Comparison of ENCODE assay signal across 8 cellular contexts in genomic region chr22:19962246-19962908, GRCh38. TPM values are rescaled to one million over a fixed set of nuclear protein-coding genes. Genes with fewer than 3 reads are reported as not detected.
A peak's percentile ranks its signal among the peaks of the same experiment; 100 is the strongest.
DNase-seq lines count a peak whose midpoint lies in the region; ATAC-seq and TF ChIP-seq lines count a peak whose summit lies in the region.

No MANE protein-coding gene starts in this region.

- H3K9me3 Mint-ChIP-seq in neural progenitor cell (no peaks in the 10 kb centered on the region), type B pancreatic cell (no peaks in the 10 kb centered on the region)

- H3F3A ChIP-seq in OCI-LY1 (ENCODE audit: insufficient read depth, low read length) (no peaks in the 10 kb centered on the region), neural progenitor cell (ENCODE audit: low read depth) (peaks cover 10% of the 10 kb centered on the region)

- H3K4me3 Mint-ChIP-seq in neural progenitor cell (no peak overlapping the region), type B pancreatic cell (peak overlapping the region; percentile 79)

- H3K79me2 ChIP-seq in OCI-LY1 (ENCODE audit: insufficient read depth, low read length) = no peaks in the 10 kb centered on the region
- H3K79me2 ChIP-seq in neural progenitor cell (ENCODE audit: low read depth) = no peaks in the 10 kb centered on the region

- TF ChIP-seq CTCF in OCI-LY1 (IDR thresholded peaks at IDR 0.05; ENCODE audit: low read length) = peak; percentile 80
- peak; percentile 71 for TF ChIP-seq CTCF in fibroblast of villous mesenchyme (IDR thresholded peaks at IDR 0.05; ENCODE audit: insufficient read depth, low read depth, low read length)
- peak; percentile 73 for TF ChIP-seq CTCF in neural progenitor cell (IDR thresholded peaks at IDR 0.05)
- TF ChIP-seq CTCF in type B pancreatic cell (conservative IDR thresholded peaks at IDR 0.05) = peak; percentile 81

- H3K9ac ChIP-seq in BLaER1 = peak overlapping the region; percentile 29; the same call in 1 of the 2 replicates
- no peak overlapping the region; the same call in 1 of the 2 replicates for H3K9ac ChIP-seq in OCI-LY1 (ENCODE audit: low read length)
- H3K9ac ChIP-seq in neural progenitor cell = no peak overlapping the region

- peaks cover 6% of the 10 kb centered on the region for H3K27me3 Mint-ChIP-seq in neural progenitor cell (ENCODE audit: insufficient read depth, low read depth)
- H3K27me3 Mint-ChIP-seq in type B pancreatic cell = no peaks in the 10 kb centered on the region

- no peak for ATAC-seq in GM19452 (IDR thresholded peaks at IDR 0.05; ENCODE audit: unreplicated experiment)

- H3K4me2 ChIP-seq in BLaER1 (peak overlapping the region; percentile 53), OCI-LY1 (ENCODE audit: low read length) (no peak overlapping the region), neural progenitor cell (peak overlapping the region; percentile 31)

- DNase-seq in HCEC 1CT (peak; percentile 66), fibroblast of villous mesenchyme (ENCODE audit: low read depth) (peak; percentile 83), neural progenitor cell (ENCODE audit: low spot score) (peak; percentile 95), type B pancreatic cell (ENCODE audit: extremely low spot score, unreplicated experiment) (no peak)
- DNase-seq in activated T-helper 9 cell treated with anti-CD3 and anti-CD28 coated beads, Interleukin-2, amount 50 U/mL, for 16 hours (ENCODE audit: low read depth) = peak; percentile 42

- H3K4me3 ChIP-seq in BLaER1 = no peak overlapping the region
- no peak overlapping the region for H3K4me3 ChIP-seq in OCI-LY1 (ENCODE audit: low read depth, low read length, poor library complexity, severe bottlenecking)
- no peak overlapping the region for H3K4me3 ChIP-seq in fibroblast of villous mesenchyme (ENCODE audit: low read depth, low read length)
- no peak overlapping the region for H3K4me3 ChIP-seq in neural progenitor cell

- peaks cover 90% of the 10 kb centered on the region for H4K20me1 ChIP-seq in BLaER1
- H4K20me1 ChIP-seq in OCI-LY1 (ENCODE audit: insufficient read depth, low read length) = no peaks in the 10 kb centered on the region
- H4K20me1 ChIP-seq in neural progenitor cell (ENCODE audit: low read depth) = no peaks in the 10 kb centered on the region

- no peaks in the 10 kb centered on the region for H3K9me3 ChIP-seq in BLaER1
- no peaks in the 10 kb centered on the region for H3K9me3 ChIP-seq in OCI-LY1 (ENCODE audit: low read length)
- no peaks in the 10 kb centered on the region for H3K9me3 ChIP-seq in neural progenitor cell (ENCODE audit: low read depth)

- H3K9me2 ChIP-seq in OCI-LY1 (ENCODE audit: low read depth, low read length) = no peaks in the 10 kb centered on the region

- H3K27ac Mint-ChIP-seq in neural progenitor cell (peak overlapping the region; percentile 74), type B pancreatic cell (peak overlapping the region; percentile 96)

- H3K27me3 ChIP-seq in BLaER1 (no peaks in the 10 kb centered on the region), OCI-LY1 (ENCODE audit: insufficient read depth, low read length) (no peaks in the 10 kb centered on the region), neural progenitor cell (no peaks in the 10 kb centered on the region)

- peak overlapping the region; percentile 51 for H3K27ac ChIP-seq in BLaER1
- no peak overlapping the region for H3K27ac ChIP-seq in OCI-LY1 (ENCODE audit: low read depth, low read length, poor library complexity, severe bottlenecking)
- H3K27ac ChIP-seq in neural progenitor cell = no peak overlapping the region

- H2AFZ ChIP-seq in OCI-LY1 (ENCODE audit: low read length) (no peak overlapping the region), neural progenitor cell (replicated peaks) (no peak overlapping the region)

- H3K36me3 Mint-ChIP-seq in neural progenitor cell (no peaks in the 10 kb centered on the region), type B pancreatic cell (peaks cover 5% of the 10 kb centered on the region)

- H3K4me1 Mint-ChIP-seq in neural progenitor cell (peaks cover 37% of the 10 kb centered on the region), type B pancreatic cell (ENCODE audit: unreplicated experiment) (peaks cover 20% of the 10 kb centered on the region)

- H3K4me1 ChIP-seq in BLaER1 (peaks cover 56% of the 10 kb centered on the region), OCI-LY1 (ENCODE audit: insufficient read depth, low read length, severe bottlenecking) (peaks cover 13% of the 10 kb centered on the region), neural progenitor cell (peaks cover 8% of the 10 kb centered on the region)

- H3K36me3 ChIP-seq in BLaER1 (peaks cover 74% of the 10 kb centered on the region), OCI-LY1 (ENCODE audit: insufficient read depth, low read length) (peaks cover 16% of the 10 kb centered on the region), neural progenitor cell (no peaks in the 10 kb centered on the region)

RNA-seq across cellular contexts. Expression of gene TXNRD2, which starts 20.8 kb away (rescaled TPM):
- total RNA-seq in fibroblast of villous mesenchyme (34.8 and 39.3 TPM in 2 replicates), neural progenitor cell (ENCODE audit: low replicate concordance) (0.19 and 3.1 TPM in 2 replicates), type B pancreatic cell (ENCODE audit: low replicate concordance) (13.2 and 25.1 TPM in 2 replicates)

RNA-seq across cellular contexts. Expression of gene COMT, which starts 20.8 kb away (rescaled TPM):
- total RNA-seq in fibroblast of villous mesenchyme (173 and 236 TPM in 2 replicates), neural progenitor cell (ENCODE audit: low replicate concordance) (1.1 and 1.3 TPM in 2 replicates), type B pancreatic cell (ENCODE audit: low replicate concordance) (87.2 and 87.4 TPM in 2 replicates)

RNA-seq across cellular contexts. Expression of gene ARVCF, which starts 54.2 kb away (rescaled TPM):
- total RNA-seq in fibroblast of villous mesenchyme (6.0 and 8.4 TPM in 2 replicates), neural progenitor cell (ENCODE audit: low replicate concordance) (35.4 and 159 TPM in 2 replicates), type B pancreatic cell (ENCODE audit: low replicate concordance) (40.8 and 55.3 TPM in 2 replicates)

RNA-seq across cellular contexts. Expression of gene TANGO2, which starts 58.5 kb away (rescaled TPM):
- total RNA-seq in fibroblast of villous mesenchyme (30.2 and 32.5 TPM in 2 replicates), neural progenitor cell (ENCODE audit: low replicate concordance) (9.1 and 10.0 TPM in 2 replicates), type B pancreatic cell (ENCODE audit: low replicate concordance) (17.4 and 32.1 TPM in 2 replicates)

Comparison
In these comparisons a context has a peak if more than half of its experiments do, and no peak if none do; other contexts are left out.
1. RNA of gene COMT, which starts 20.8 kb away (total RNA-seq): 173 to 236 TPM in fibroblast of villous mesenchyme and 87.2 to 87.4 TPM in type B pancreatic cell; 1.1 to 1.3 TPM in neural progenitor cell; every median in the first group is over 10 times any median in the second.
2. Peak in every context shown above with its lines, with median percentiles within 50 percentile points of each other: CTCF ChIP-seq.